Comparison of ENCODE assay signal across 13 cellular contexts in genomic region chr16:22684282-22685161, GRCh38.
DNase-seq lines count a peak whose midpoint lies in the region; ATAC-seq and TF ChIP-seq lines count a peak whose summit lies in the region.
"Had no signal": no experiment of that assay in that cellular context is flagged by ENCODE, and none has a peak within 500 bp of the region (broad histone marks: within the 10 kb centered on the region; RNA-seq: fewer than 3 reads in every experiment).

No MANE protein-coding gene starts in this region.

- peaks cover 0 to 17% of the 10 kb centered on the region in 2 donors for H3K9me3 ChIP-seq in right atrium auricular region
- peaks cover 0 to 14% of the 10 kb centered on the region in 2 donors for H3K9me3 ChIP-seq in left lung
- no peaks in the 10 kb centered on the region for H3K9me3 ChIP-seq in upper lobe of right lung
- H3K9me3 ChIP-seq in CD4-positive, alpha-beta T cell (ENCODE audit: control insufficient read depth, low read length), result peaks cover 9% of the 10 kb centered on the region
- H3K9me3 ChIP-seq: HAP-1 had no signal

- ATAC-seq in Right ventricle myocardium superior (ENCODE audit: poor library complexity) (peak; percentile 11), left lung (peak; percentile 31), upper lobe of right lung (no peak), GM18858 (IDR thresholded peaks at IDR 0.05; ENCODE audit: unreplicated experiment) (no peak)
- no peak for ATAC-seq in CD4-positive, alpha-beta T cell (ENCODE audit: poor library complexity)
- ATAC-seq: K562 had no signal

- H3K36me3 ChIP-seq in right atrium auricular region (no peaks in the 10 kb centered on the region), left lung (no peaks in the 10 kb centered on the region), upper lobe of right lung (no peaks in the 10 kb centered on the region), H7 (replicated peaks; ENCODE audit: control insufficient read depth, insufficient read depth, low read length) (no peaks in the 10 kb centered on the region)
- H3K36me3 ChIP-seq: HAP-1 had no signal

- POLR2A ChIA-PET in CD4-positive, alpha-beta T cell (lab: Charles Lee), result no interaction called here

- TF ChIP-seq CTCF in right atrium auricular region (IDR thresholded peaks at IDR 0.05) (no peak), astrocyte of the spinal cord (IDR thresholded peaks at IDR 0.05; ENCODE audit: low read depth, low read length) (no peak), left lung (IDR thresholded peaks at IDR 0.05) (no peak), upper lobe of right lung (IDR thresholded peaks at IDR 0.05) (no peak)
- no peak for TF ChIP-seq CTCF in CD4-positive, alpha-beta T cell (IDR thresholded peaks at IDR 0.05)

- in situ Hi-C loops in astrocyte of the spinal cord (cut with HindIII; ENCODE audit: low sequenced_read_pairs), result no loop called here

- H3K4me3 Mint-ChIP-seq in CD4-positive, alpha-beta T cell, result no peak overlapping the region

- CTCF ChIA-PET in CD4-positive, alpha-beta T cell (lab: Charles Lee), result no interaction called here

- no peak overlapping the region for H3K27ac Mint-ChIP-seq in CD4-positive, alpha-beta T cell

- H3K4me1 ChIP-seq in right atrium auricular region (peaks cover 0 to 5% of the 10 kb centered on the region in 2 donors), left lung (peaks cover 0 to 7% of the 10 kb centered on the region in 2 donors), upper lobe of right lung (peaks cover 13% of the 10 kb centered on the region)
- H3K4me1 ChIP-seq: HAP-1 had no signal

- H3K36me3 Mint-ChIP-seq in CD4-positive, alpha-beta T cell (ENCODE audit: low read depth), result no peaks in the 10 kb centered on the region

- intact Hi-C loops in Right ventricle myocardium superior (cut with DNase I), result no loop called here
- intact Hi-C loops in left lung (cut with DNase I), result no loop called here
- intact Hi-C loops in upper lobe of right lung (cut with DNase I), result no loop called here
- intact Hi-C loops in CD4-positive, alpha-beta T cell (cut with DNase I, micrococcal nuclease), result loop anchor here in 1 of 2 experiments (2.0 kb wide), 1 partner anchor 1496 kb away; no protein-coding TSS in a partner anchor

- H3K27me3 Mint-ChIP-seq in CD4-positive, alpha-beta T cell, result peaks cover 29% of the 10 kb centered on the region

- no peaks in the 10 kb centered on the region for H3K27me3 ChIP-seq in right atrium auricular region
- H3K27me3 ChIP-seq in left lung, result peaks cover 0 to 27% of the 10 kb centered on the region in 2 donors
- no peaks in the 10 kb centered on the region for H3K27me3 ChIP-seq in upper lobe of right lung
- H3K27me3 ChIP-seq in CD4-positive, alpha-beta T cell (ENCODE audit: control insufficient read depth, insufficient read depth, low read length), result peaks cover 10% of the 10 kb centered on the region
- H3K27me3 ChIP-seq in H7 (ENCODE audit: control insufficient read depth, insufficient read depth, low read length), result no peaks in the 10 kb centered on the region

- H3K4me3 ChIP-seq in right atrium auricular region, result no peak overlapping the region
- H3K4me3 ChIP-seq in astrocyte of the spinal cord (ENCODE audit: low read depth, low read length), result no peak overlapping the region
- H3K4me3 ChIP-seq in left lung, result no peak overlapping the region
- no peak overlapping the region for H3K4me3 ChIP-seq in upper lobe of right lung
- H3K4me3 ChIP-seq in H7 (ENCODE audit: insufficient read depth, low read depth, low read length), result no peak overlapping the region
- H3K4me3 ChIP-seq: HAP-1, K562 had no signal

- peaks cover 4% of the 10 kb centered on the region for H3K9me3 Mint-ChIP-seq in CD4-positive, alpha-beta T cell

- no peak for DNase-seq in Right ventricle myocardium superior
- no peak for DNase-seq in right atrium auricular region (ENCODE audit: low spot score)
- peak; percentile 29 for DNase-seq in astrocyte of the spinal cord (ENCODE audit: low read depth, low spot score)
- DNase-seq in left lung, result no peak
- no peak for DNase-seq in upper lobe of right lung
- DNase-seq in CD4-positive, alpha-beta T cell, result no peak
- DNase-seq in H7, result no peak
- DNase-seq: AML-193; occipital lobe; stimulated activated CD4-positive, alpha-beta T cell treated with anti-CD3 and anti-CD28 coated beads, Interleukin-2, amount 100 ng/mL, for 48 hours had no signal

- peaks cover 4% of the 10 kb centered on the region for H3K4me1 Mint-ChIP-seq in CD4-positive, alpha-beta T cell (ENCODE audit: low read depth)

- peak overlapping the region in 1 of 2 donors; percentile 72 for H3K27ac ChIP-seq in right atrium auricular region
- H3K27ac ChIP-seq in left lung, result peak overlapping the region in 1 of 2 donors; percentile 63
- peak overlapping the region; percentile 40 for H3K27ac ChIP-seq in upper lobe of right lung
- no peak overlapping the region for H3K27ac ChIP-seq in CD4-positive, alpha-beta T cell (ENCODE audit: low read depth, low read length)

Comparison
In these comparisons a context has a peak if more than half of its experiments do, and no peak if none do; other contexts are left out.
1. ATAC-seq: peak in Right ventricle myocardium superior (single experiment) and left lung (single experiment); none in upper lobe of right lung (single experiment), CD4-positive, alpha-beta T cell (single experiment) and GM18858 (single experiment).